22 cellular contexts compared by ENCODE assay signal in genomic region chr15:51067510-51067909, GRCh38. TPM values are rescaled to one million over a fixed set of nuclear protein-coding genes. Genes with fewer than 3 reads are reported as not detected.
"Had no signal": no experiment of that assay in that cellular context is flagged by ENCODE, and none has a peak within 500 bp of the region (broad histone marks: within the 10 kb centered on the region; RNA-seq: fewer than 3 reads in every experiment).

No MANE protein-coding gene starts in this region.

- ATAC-seq: activated CD4-positive, CD25-positive, alpha-beta regulatory T cell treated with anti-CD3 and anti-CD28 coated beads, Interleukin-2, amount 50 U/mL, for 24 hours; activated T-cell treated with anti-CD3 and anti-CD28 coated beads, Interleukin-2, amount 50 U/mL, for 72 hours; naive thymus-derived CD4-positive, alpha-beta T cell; sciatic nerve had no signal

- H3K4me3 ChIP-seq: coronary artery, smooth muscle cell, thyroid gland had no signal

- DNase-seq: activated CD4-positive, alpha-beta memory T cell treated with anti-CD3 and anti-CD28 coated beads, Interleukin-2, amount 10 ng/mL, durations not matched to agents 7 days and 5 days; activated CD4-positive, alpha-beta T cell treated with anti-CD3 and anti-CD28 coated beads, Interleukin-2, amount 10 ng/mL, durations not matched to agents 24 days and 14 days; activated effector memory CD4-positive, alpha-beta T cell treated with Interleukin-2 at 50 U/mL for 16 hours; activated naive CD4-positive, alpha-beta T cell treated with anti-CD3 and anti-CD28 coated beads for 36 hours; activated naive CD8-positive, alpha-beta T cell treated with anti-CD3 and anti-CD28 coated beads, Interleukin-2, amount 10 ng/mL, durations not matched to agents 7 days and 5 days; activated T-cell treated with anti-CD3 and anti-CD28 coated beads, Interleukin-2, amount 50 U/mL, for 72 hours; amygdala; foreskin melanocyte; hippocampal formation; naive thymus-derived CD4-positive, alpha-beta T cell; posterior cingulate gyrus; stimulated activated CD4-positive, alpha-beta T cell treated with anti-CD3 and anti-CD28 coated beads, Interleukin-15, amount 100 ng/mL, for 24 hours; stimulated activated CD4-positive, alpha-beta T cell treated with anti-CD3 and anti-CD28 coated beads, Interleukin-2, amount 100 ng/mL, for 48 hours; stimulated activated naive CD4-positive, alpha-beta T cell treated with Interleukin-2 at 50 U/mL for 16 hours; substantia nigra; thyroid gland had no signal

- H3K27ac Mint-ChIP-seq: activated CD4-positive, alpha-beta memory T cell treated with anti-CD3 and anti-CD28 coated beads, Interleukin-2, amount 10 ng/mL, durations not matched to agents 7 days and 5 days; activated CD4-positive, alpha-beta T cell treated with anti-CD3 and anti-CD28 coated beads, Interleukin-2, amount 10 ng/mL, durations not matched to agents 24 days and 14 days; activated naive CD4-positive, alpha-beta T cell treated with anti-CD3 and anti-CD28 coated beads for 36 hours; activated naive CD8-positive, alpha-beta T cell treated with anti-CD3 and anti-CD28 coated beads, Interleukin-2, amount 10 ng/mL, durations not matched to agents 7 days and 5 days; activated T-cell treated with anti-CD3 and anti-CD28 coated beads, Interleukin-2, amount 50 U/mL, for 72 hours; naive thymus-derived CD4-positive, alpha-beta T cell had no signal

- H3K4me1 Mint-ChIP-seq: neural crest cell had no signal

- H3K36me3 ChIP-seq: thyroid gland had no signal

- H3K9me3 ChIP-seq: thyroid gland had no signal

- H3K27me3 ChIP-seq: thyroid gland had no signal

- H3K9me3 Mint-ChIP-seq: activated CD4-positive, alpha-beta memory T cell treated with anti-CD3 and anti-CD28 coated beads, Interleukin-2, amount 10 ng/mL, durations not matched to agents 7 days and 5 days; activated naive CD4-positive, alpha-beta T cell treated with anti-CD3 and anti-CD28 coated beads for 36 hours; activated naive CD8-positive, alpha-beta T cell treated with anti-CD3 and anti-CD28 coated beads, Interleukin-2, amount 10 ng/mL, durations not matched to agents 7 days and 5 days; activated T-cell treated with anti-CD3 and anti-CD28 coated beads, Interleukin-2, amount 50 U/mL, for 72 hours; naive thymus-derived CD4-positive, alpha-beta T cell; neural crest cell had no signal

- H3K4me1 ChIP-seq: thyroid gland had no signal

- H3K4me3 Mint-ChIP-seq: activated CD4-positive, alpha-beta memory T cell treated with anti-CD3 and anti-CD28 coated beads, Interleukin-2, amount 10 ng/mL, durations not matched to agents 7 days and 5 days; activated CD4-positive, alpha-beta T cell treated with anti-CD3 and anti-CD28 coated beads, Interleukin-2, amount 10 ng/mL, durations not matched to agents 24 days and 14 days; activated naive CD4-positive, alpha-beta T cell treated with anti-CD3 and anti-CD28 coated beads for 36 hours; activated naive CD8-positive, alpha-beta T cell treated with anti-CD3 and anti-CD28 coated beads, Interleukin-2, amount 10 ng/mL, durations not matched to agents 7 days and 5 days; activated T-cell treated with anti-CD3 and anti-CD28 coated beads, Interleukin-2, amount 50 U/mL, for 72 hours; naive thymus-derived CD4-positive, alpha-beta T cell; neural crest cell had no signal

- H3K27ac ChIP-seq: coronary artery, thyroid gland, VCaP had no signal

RNA-seq across cellular contexts. Expression of gene TNFAIP8L3, which starts 27.2 kb away (rescaled TPM):
- total RNA-seq: activated naive CD4-positive, alpha-beta T cell treated with anti-CD3 and anti-CD28 coated beads for 36 hours; naive thymus-derived CD4-positive, alpha-beta T cell; neural crest cell; smooth muscle cell had no signal
